13 cellular contexts compared by ENCODE assay signal in genomic region chr20:58669287-58670006, GRCh38. TPM values are rescaled to one million over a fixed set of nuclear protein-coding genes. Genes with fewer than 3 reads are reported as not detected.
A peak's percentile ranks its signal among the peaks of the same experiment; 100 is the strongest.
DNase-seq lines count a peak whose midpoint lies in the region; ATAC-seq and TF ChIP-seq lines count a peak whose summit lies in the region.
"Had no signal": no experiment of that assay in that cellular context is flagged by ENCODE, and none has a peak within 500 bp of the region (broad histone marks: within the 10 kb centered on the region; RNA-seq: fewer than 3 reads in every experiment).

No MANE protein-coding gene starts in this region.

- ATAC-seq in HG02840 (IDR thresholded peaks at IDR 0.05; ENCODE audit: low FRiP score, unreplicated experiment), result peak; percentile 70
- peak; percentile 71 for ATAC-seq in stimulated activated memory B cell treated with anti-CD40 and anti-IgM and Interleukin-4, amounts not matched to agents 10 μg/mL and 1 μg/mL and 100 μg/mL, for 72 hours
- ATAC-seq: A549, heart right ventricle had no signal

- no peak for TF ChIP-seq POLR2A in lower leg skin (IDR thresholded peaks at IDR 0.05)

- peaks cover 8% of the 10 kb centered on the region; the same call in 1 of the 2 replicates for H4K20me1 ChIP-seq in SU-DHL-6 (ENCODE audit: low read depth, low read length)

- H3K27me3 ChIP-seq in SU-DHL-6 (ENCODE audit: low read length), result no peaks in the 10 kb centered on the region
- H3K27me3 ChIP-seq: dorsolateral prefrontal cortex, heart right ventricle, neutrophil had no signal

- no peaks in the 10 kb centered on the region for H3K9me3 Mint-ChIP-seq in activated CD4-positive, alpha-beta T cell treated with anti-CD3 and anti-CD28 coated beads, Interleukin-2, amount 10 ng/mL, durations not matched to agents 24 days and 14 days
- H3K9me3 Mint-ChIP-seq in stimulated activated memory B cell treated with anti-CD40 and anti-IgM and Interleukin-4, amounts not matched to agents 10 μg/mL and 1 μg/mL and 100 μg/mL, for 72 hours, result no peaks in the 10 kb centered on the region

- WGBS in lower leg skin, 2 donors, result 56% methylated on average over 16 of the region's 16 CpGs

- no peaks in the 10 kb centered on the region for H3F3A ChIP-seq in SU-DHL-6 (ENCODE audit: insufficient read depth)

- H3K4me3 Mint-ChIP-seq in activated CD4-positive, alpha-beta T cell treated with anti-CD3 and anti-CD28 coated beads, Interleukin-2, amount 10 ng/mL, durations not matched to agents 24 days and 14 days, result no peak overlapping the region
- H3K4me3 Mint-ChIP-seq in stimulated activated memory B cell treated with anti-CD40 and anti-IgM and Interleukin-4, amounts not matched to agents 10 μg/mL and 1 μg/mL and 100 μg/mL, for 72 hours, result no peak overlapping the region

- H3K79me2 ChIP-seq in SU-DHL-6 (ENCODE audit: insufficient read depth, low read length), result peaks cover 18% of the 10 kb centered on the region

- H3K9me2 ChIP-seq in SU-DHL-6 (replicated peaks; ENCODE audit: insufficient read depth, low read length), result no peaks in the 10 kb centered on the region

- no peaks in the 10 kb centered on the region for H3K27me3 Mint-ChIP-seq in activated CD4-positive, alpha-beta T cell treated with anti-CD3 and anti-CD28 coated beads, Interleukin-2, amount 10 ng/mL, durations not matched to agents 24 days and 14 days
- H3K27me3 Mint-ChIP-seq in stimulated activated memory B cell treated with anti-CD40 and anti-IgM and Interleukin-4, amounts not matched to agents 10 μg/mL and 1 μg/mL and 100 μg/mL, for 72 hours, result no peaks in the 10 kb centered on the region

- peak overlapping the region; percentile 20 for H3K27ac Mint-ChIP-seq in activated CD4-positive, alpha-beta T cell treated with anti-CD3 and anti-CD28 coated beads, Interleukin-2, amount 10 ng/mL, durations not matched to agents 24 days and 14 days
- no peak overlapping the region for H3K27ac Mint-ChIP-seq in stimulated activated memory B cell treated with anti-CD40 and anti-IgM and Interleukin-4, amounts not matched to agents 10 μg/mL and 1 μg/mL and 100 μg/mL, for 72 hours

- H3K4me1 Mint-ChIP-seq in activated CD4-positive, alpha-beta T cell treated with anti-CD3 and anti-CD28 coated beads, Interleukin-2, amount 10 ng/mL, durations not matched to agents 24 days and 14 days, result peaks cover 22% of the 10 kb centered on the region
- peaks cover 14% of the 10 kb centered on the region for H3K4me1 Mint-ChIP-seq in stimulated activated memory B cell treated with anti-CD40 and anti-IgM and Interleukin-4, amounts not matched to agents 10 μg/mL and 1 μg/mL and 100 μg/mL, for 72 hours

- intact Hi-C loops in activated CD4-positive, alpha-beta T cell treated with anti-CD3 and anti-CD28 coated beads, Interleukin-2, amount 10 ng/mL, durations not matched to agents 24 days and 14 days (cut with micrococcal nuclease), result no loop called here
- intact Hi-C loops in lower leg skin (cut with DNase I; ENCODE audit: low total_unique reads), result no loop called here

- peak overlapping the region; percentile 24; the same call in 1 of the 2 replicates for H3K27ac ChIP-seq in SU-DHL-6 (ENCODE audit: low read depth, low read length)
- H3K27ac ChIP-seq: A549, heart right ventricle, neutrophil had no signal

- H3K4me2 ChIP-seq in SU-DHL-6 (ENCODE audit: low read depth, low read length, poor library complexity, severe bottlenecking), result peak overlapping the region; percentile 5
- H3K4me2 ChIP-seq: A549 had no signal

- no peak for TF ChIP-seq CTCF in SU-DHL-6 (IDR thresholded peaks at IDR 0.05; ENCODE audit: insufficient read depth, low read length, poor library complexity, severe bottlenecking)
- no peak for TF ChIP-seq CTCF in lower leg skin (IDR thresholded peaks at IDR 0.05)

- DNase-seq in activated CD4-positive, alpha-beta T cell treated with anti-CD3 and anti-CD28 coated beads, Interleukin-2, amount 10 ng/mL, durations not matched to agents 24 days and 14 days, result no peak
- no peak for DNase-seq in activated CD4-positive, alpha-beta T cell treated with anti-CD3 and anti-CD28 coated beads for 4 hours
- DNase-seq in medulla oblongata (ENCODE audit: extremely low spot score), result no peak
- no peak for DNase-seq in activated CD4-positive, alpha-beta T cell treated with anti-CD3 and anti-CD28 coated beads for 1 hour
- no peak for DNase-seq in lower leg skin (ENCODE audit: low spot score in 2 of 2)
- DNase-seq: activated naive CD4-positive, alpha-beta T cell treated with anti-CD3 and anti-CD28 coated beads, Interleukin-2, amount 50 U/mL, for 16 hours; heart right ventricle had no signal

- H3K4me3 ChIP-seq in SU-DHL-6 (ENCODE audit: insufficient read depth, low read length, poor library complexity, severe bottlenecking) (no peak overlapping the region), lower leg skin (ENCODE audit: low read depth, poor library complexity, severe bottlenecking) (no peak overlapping the region)
- H3K4me3 ChIP-seq: A549, dorsolateral prefrontal cortex, heart right ventricle had no signal

- no peaks in the 10 kb centered on the region for H3K9me3 ChIP-seq in SU-DHL-6 (ENCODE audit: insufficient read depth, low read length)
- H3K9me3 ChIP-seq: A549, heart right ventricle, neutrophil had no signal

- H3K9ac ChIP-seq in SU-DHL-6 (ENCODE audit: low read length), result no peak overlapping the region

- H3K36me3 Mint-ChIP-seq in activated CD4-positive, alpha-beta T cell treated with anti-CD3 and anti-CD28 coated beads, Interleukin-2, amount 10 ng/mL, durations not matched to agents 24 days and 14 days (ENCODE audit: low read depth), result peaks cover 51% of the 10 kb centered on the region
- H3K36me3 Mint-ChIP-seq in stimulated activated memory B cell treated with anti-CD40 and anti-IgM and Interleukin-4, amounts not matched to agents 10 μg/mL and 1 μg/mL and 100 μg/mL, for 72 hours, result peaks cover 60% of the 10 kb centered on the region

- no peak overlapping the region for H2AFZ ChIP-seq in SU-DHL-6 (ENCODE audit: low read depth, low read length, severe bottlenecking)

- peaks cover 25% of the 10 kb centered on the region for H3K36me3 ChIP-seq in SU-DHL-6 (ENCODE audit: low read length)

RNA-seq across cellular contexts. Expression of gene STX16, which starts 18.4 kb away (rescaled TPM):
- 106 and 110 TPM in 2 replicates for total RNA-seq in activated CD4-positive, alpha-beta T cell treated with anti-CD3 and anti-CD28 coated beads, Interleukin-2, amount 10 ng/mL, durations not matched to agents 24 days and 14 days
- total RNA-seq in lower leg skin, result 10 to 100 TPM; 36.0 to 52.1 (median 44.2) TPM

RNA-seq across cellular contexts. Expression of gene NPEPL1, which starts 23.2 kb away (rescaled TPM):
- 22.3 and 23.1 TPM in 2 replicates for total RNA-seq in activated CD4-positive, alpha-beta T cell treated with anti-CD3 and anti-CD28 coated beads, Interleukin-2, amount 10 ng/mL, durations not matched to agents 24 days and 14 days
- 10 to 100 TPM; 21.7 to 37.9 (median 29.7) TPM for total RNA-seq in lower leg skin
